In genomic region chrX:19556202-19556601, GRCh38 we compare ENCODE assay signal across 22 cellular contexts. TPM values are rescaled to one million over a fixed set of nuclear protein-coding genes. Genes with fewer than 3 reads are reported as not detected.
DNase-seq lines count a peak whose midpoint lies in the region; ATAC-seq and TF ChIP-seq lines count a peak whose summit lies in the region.
"Had no signal": no experiment of that assay in that cellular context is flagged by ENCODE, and none has a peak within 500 bp of the region (broad histone marks: within the 10 kb centered on the region; RNA-seq: fewer than 3 reads in every experiment).

No MANE protein-coding gene starts in this region.

- H3K27me3 ChIP-seq in A673 (replicated peaks; ENCODE audit: insufficient read depth, low read depth, low read length, poor library complexity), result no peaks in the 10 kb centered on the region
- H3K27me3 ChIP-seq: SJSA1 had no signal

- TF ChIP-seq CTCF in lower leg skin (IDR thresholded peaks at IDR 0.05) (no peak), A673 (conservative IDR thresholded peaks at IDR 0.05; ENCODE audit: low read depth, low read length) (no peak)

- POLR2A ChIA-PET in A673 (lab: Charles Lee; ENCODE audit: low non-redundant PET), result no interaction called here

- no peaks in the 10 kb centered on the region for H3K9me3 ChIP-seq in A673 (ENCODE audit: low read depth, low read length, poor library complexity, severe bottlenecking)
- H3K9me3 ChIP-seq: SJSA1 had no signal

- H3K4me3 ChIP-seq in lower leg skin (ENCODE audit: low read depth, poor library complexity, severe bottlenecking) (no peak overlapping the region), A673 (ENCODE audit: low read depth, low read length, poor library complexity, severe bottlenecking) (no peak overlapping the region)
- H3K4me3 ChIP-seq: lung, SJSA1 had no signal

- peak; percentile 57 for ATAC-seq in HG02610 (IDR thresholded peaks at IDR 0.05; ENCODE audit: unreplicated experiment)
- ATAC-seq in activated naive CD4-positive, alpha-beta T cell treated with anti-CD3 and anti-CD28 coated beads, Interleukin-2, amount 50 U/mL, for 72 hours, result peak in 1 of 2 donors; percentile 23
- ATAC-seq in stimulated activated memory B cell treated with anti-CD40 and anti-IgM and Interleukin-4, amounts not matched to agents 10 μg/mL and 1 μg/mL and 100 μg/mL, for 72 hours, result peak; percentile 54
- ATAC-seq: sciatic nerve had no signal

- 86 to 94% methylated on average over 4 of the region's 4 CpGs for WGBS in lower leg skin, 2 donors

- no peaks in the 10 kb centered on the region for H3K36me3 ChIP-seq in A673 (ENCODE audit: insufficient read depth, low read length, poor library complexity, severe bottlenecking)
- H3K36me3 ChIP-seq: SJSA1 had no signal

- CTCF ChIA-PET in activated naive CD4-positive, alpha-beta T cell treated with anti-CD3 and anti-CD28 coated beads, Interleukin-2, amount 10 ng/mL, durations not matched to agents 7 days and 5 days (lab: Charles Lee), result interaction anchor here (0.6 to 1.1 kb wide), 2 partner anchors 174 to 299 kb away, joined by 3 to 4 read pairs; no protein-coding TSS in a partner anchor
- CTCF ChIA-PET in A673 (lab: Charles Lee), result interaction anchor here (0.7 kb wide), 1 partner anchor 15 kb away, joined by 4 read pairs; no protein-coding TSS in a partner anchor

- H3K4me1 Mint-ChIP-seq in activated naive CD4-positive, alpha-beta T cell treated with anti-CD3 and anti-CD28 coated beads, Interleukin-2, amount 50 U/mL, for 24 hours, result peaks cover 16% of the 10 kb centered on the region
- H3K4me1 Mint-ChIP-seq in activated naive CD4-positive, alpha-beta T cell treated with anti-CD3 and anti-CD28 coated beads, Interleukin-2, amount 10 ng/mL, durations not matched to agents 7 days and 5 days, result peaks cover 3% of the 10 kb centered on the region
- H3K4me1 Mint-ChIP-seq in stimulated activated memory B cell treated with anti-CD40 and anti-IgM and Interleukin-4, amounts not matched to agents 10 μg/mL and 1 μg/mL and 100 μg/mL, for 72 hours, result peaks cover 27% of the 10 kb centered on the region

- BruUV-seq in A673 (replicated peaks; lab: Mats Ljungman, UMichigan), result no TSS peak

- peak overlapping the region; percentile 82 for H3K27ac Mint-ChIP-seq in activated naive CD4-positive, alpha-beta T cell treated with anti-CD3 and anti-CD28 coated beads, Interleukin-2, amount 50 U/mL, for 24 hours
- no peak overlapping the region for H3K27ac Mint-ChIP-seq in activated naive CD4-positive, alpha-beta T cell treated with anti-CD3 and anti-CD28 coated beads, Interleukin-2, amount 10 ng/mL, durations not matched to agents 7 days and 5 days
- H3K27ac Mint-ChIP-seq in activated naive CD4-positive, alpha-beta T cell treated with anti-CD3 and anti-CD28 coated beads, Interleukin-2, amount 50 U/mL, for 72 hours, result peak overlapping the region; percentile 90 to 96
- peak overlapping the region; percentile 85 for H3K27ac Mint-ChIP-seq in stimulated activated memory B cell treated with anti-CD40 and anti-IgM and Interleukin-4, amounts not matched to agents 10 μg/mL and 1 μg/mL and 100 μg/mL, for 72 hours
- H3K27ac Mint-ChIP-seq: progenitor cell of endocrine pancreas had no signal

- peaks cover 1% of the 10 kb centered on the region for H3K36me3 Mint-ChIP-seq in activated naive CD4-positive, alpha-beta T cell treated with anti-CD3 and anti-CD28 coated beads, Interleukin-2, amount 50 U/mL, for 24 hours
- H3K36me3 Mint-ChIP-seq in activated naive CD4-positive, alpha-beta T cell treated with anti-CD3 and anti-CD28 coated beads, Interleukin-2, amount 10 ng/mL, durations not matched to agents 7 days and 5 days, result peaks cover 7% of the 10 kb centered on the region
- H3K36me3 Mint-ChIP-seq in activated naive CD4-positive, alpha-beta T cell treated with anti-CD3 and anti-CD28 coated beads, Interleukin-2, amount 50 U/mL, for 72 hours, result no peaks in the 10 kb centered on the region
- H3K36me3 Mint-ChIP-seq in stimulated activated memory B cell treated with anti-CD40 and anti-IgM and Interleukin-4, amounts not matched to agents 10 μg/mL and 1 μg/mL and 100 μg/mL, for 72 hours, result peaks cover 16% of the 10 kb centered on the region

- no peak for TF ChIP-seq POLR2A in lower leg skin (IDR thresholded peaks at IDR 0.05)

- H3K4me3 Mint-ChIP-seq in activated naive CD4-positive, alpha-beta T cell treated with anti-CD3 and anti-CD28 coated beads, Interleukin-2, amount 50 U/mL, for 24 hours, result no peak overlapping the region
- no peak overlapping the region for H3K4me3 Mint-ChIP-seq in activated naive CD4-positive, alpha-beta T cell treated with anti-CD3 and anti-CD28 coated beads, Interleukin-2, amount 10 ng/mL, durations not matched to agents 7 days and 5 days
- H3K4me3 Mint-ChIP-seq in stimulated activated memory B cell treated with anti-CD40 and anti-IgM and Interleukin-4, amounts not matched to agents 10 μg/mL and 1 μg/mL and 100 μg/mL, for 72 hours, result no peak overlapping the region

- H3K27ac ChIP-seq in A673 (ENCODE audit: low read depth, low read length, poor library complexity, severe bottlenecking), result no peak overlapping the region
- H3K27ac ChIP-seq: C4-2B, SJSA1 had no signal

- intact Hi-C loops in lower leg skin (cut with DNase I; ENCODE audit: low total_unique reads), result no loop called here
- intact Hi-C loops in A673 (cut with micrococcal nuclease; ENCODE audit: unreplicated experiment), result no loop called here

- DNase-seq in activated naive CD4-positive, alpha-beta T cell treated with anti-CD3 and anti-CD28 coated beads, Interleukin-2, amount 10 ng/mL, durations not matched to agents 7 days and 5 days, result no peak
- DNase-seq in activated naive CD4-positive, alpha-beta T cell treated with anti-CD3 and anti-CD28 coated beads, Interleukin-2, amount 50 U/mL, for 72 hours (ENCODE audit: low spot score in 2 of 2), result no peak
- no peak for DNase-seq in lower leg skin (ENCODE audit: low spot score in 2 of 2)
- DNase-seq in iPS-NIHi7 (ENCODE audit: extremely low spot score), result no peak
- no peak for DNase-seq in A673 (ENCODE audit: low spot score)
- DNase-seq: activated CD4-positive, alpha-beta T cell treated with anti-CD3 and anti-CD28 coated beads, Interleukin-2, amount 50 U/mL, for 1 hour; central memory CD4-positive, alpha-beta T cell; glutamatergic neuron; kidney; NCI-H1092; NCI-H187; NCI-H526 treated with DMSO at 0.1 percent for 48 hours; T-helper 1 cell; trophoblast cell had no signal

- H3K9me3 Mint-ChIP-seq in activated naive CD4-positive, alpha-beta T cell treated with anti-CD3 and anti-CD28 coated beads, Interleukin-2, amount 50 U/mL, for 24 hours, result no peaks in the 10 kb centered on the region
- no peaks in the 10 kb centered on the region for H3K9me3 Mint-ChIP-seq in activated naive CD4-positive, alpha-beta T cell treated with anti-CD3 and anti-CD28 coated beads, Interleukin-2, amount 10 ng/mL, durations not matched to agents 7 days and 5 days
- H3K9me3 Mint-ChIP-seq in activated naive CD4-positive, alpha-beta T cell treated with anti-CD3 and anti-CD28 coated beads, Interleukin-2, amount 50 U/mL, for 72 hours, result no peaks in the 10 kb centered on the region
- H3K9me3 Mint-ChIP-seq in stimulated activated memory B cell treated with anti-CD40 and anti-IgM and Interleukin-4, amounts not matched to agents 10 μg/mL and 1 μg/mL and 100 μg/mL, for 72 hours, result no peaks in the 10 kb centered on the region

- no peaks in the 10 kb centered on the region for H3K4me1 ChIP-seq in A673 (ENCODE audit: insufficient read depth, low read length, poor library complexity, severe bottlenecking)
- H3K4me1 ChIP-seq: SJSA1 had no signal

- no peaks in the 10 kb centered on the region for H3K27me3 Mint-ChIP-seq in activated naive CD4-positive, alpha-beta T cell treated with anti-CD3 and anti-CD28 coated beads, Interleukin-2, amount 50 U/mL, for 24 hours
- H3K27me3 Mint-ChIP-seq in activated naive CD4-positive, alpha-beta T cell treated with anti-CD3 and anti-CD28 coated beads, Interleukin-2, amount 10 ng/mL, durations not matched to agents 7 days and 5 days, result no peaks in the 10 kb centered on the region
- H3K27me3 Mint-ChIP-seq in stimulated activated memory B cell treated with anti-CD40 and anti-IgM and Interleukin-4, amounts not matched to agents 10 μg/mL and 1 μg/mL and 100 μg/mL, for 72 hours, result no peaks in the 10 kb centered on the region
- H3K27me3 Mint-ChIP-seq: progenitor cell of endocrine pancreas had no signal

RNA-seq across cellular contexts. Expression of gene MAP3K15, which starts 40.9 kb away (rescaled TPM):
- total RNA-seq in activated naive CD4-positive, alpha-beta T cell treated with anti-CD3 and anti-CD28 coated beads, Interleukin-2, amount 50 U/mL, for 72 hours, result 1 to 10 TPM; 2.4 to 2.5 TPM
- under 1 TPM in 2 of 4 donors, not detected in 2; 0.11 to 0.15 TPM for total RNA-seq in lower leg skin
- 0.06 and 0.35 TPM in 2 replicates for total RNA-seq in A673 (2021)
- total RNA-seq: SJSA1 had no signal
